22 cellular contexts compared by ENCODE assay signal in genomic region chr10:50615654-50616053, GRCh38.
"Had no signal": no experiment of that assay in that cellular context is flagged by ENCODE, and none has a peak within 500 bp of the region (broad histone marks: within the 10 kb centered on the region; RNA-seq: fewer than 3 reads in every experiment).

No MANE protein-coding gene starts in this region.

- H3K36me3 Mint-ChIP-seq: natural killer cell treated with Interleukin-12 subunit alpha and Interleukin-12 subunit beta and Interleukin-15 and Interleukin-18, amount 100 ng/mL, for 72 hours; stimulated activated effector memory CD8-positive, alpha-beta T cell treated with anti-CD3 and anti-CD28 coated beads, Interleukin-12 subunit alpha, Interleukin-12 subunit beta, amount 100 ng/mL, for 72 hours had no signal

- ATAC-seq: activated CD8-positive, alpha-beta T cell treated with anti-CD3 and anti-CD28 coated beads for 36 hours; activated T-helper 17 cell treated with anti-CD3 and anti-CD28 coated beads, Interleukin-2, amount 50 U/mL, for 72 hours; body of pancreas; foreskin keratinocyte; left colon; lower lobe of right lung; natural killer cell treated with Interleukin-12 subunit alpha and Interleukin-12 subunit beta and Interleukin-15 and Interleukin-18, amount 100 ng/mL, for 72 hours; sciatic nerve; stimulated activated effector memory CD8-positive, alpha-beta T cell treated with anti-CD3 and anti-CD28 coated beads, Interleukin-12 subunit alpha, Interleukin-12 subunit beta, amount 100 ng/mL, for 72 hours; upper lobe of right lung had no signal

- H3K4me3 Mint-ChIP-seq: activated CD4-positive, alpha-beta T cell treated with anti-CD3 and anti-CD28 coated beads, Interleukin-2, amount 10 ng/mL, durations not matched to agents 24 days and 14 days; activated CD8-positive, alpha-beta T cell treated with anti-CD3 and anti-CD28 coated beads for 36 hours; activated naive CD8-positive, alpha-beta T cell treated with anti-CD3 and anti-CD28 coated beads, Interleukin-2, amount 10 ng/mL, durations not matched to agents 7 days and 5 days; activated T-helper 17 cell treated with anti-CD3 and anti-CD28 coated beads, Interleukin-2, amount 50 U/mL, for 72 hours; natural killer cell treated with Interleukin-12 subunit alpha and Interleukin-12 subunit beta and Interleukin-15 and Interleukin-18, amount 100 ng/mL, for 72 hours; stimulated activated effector memory CD8-positive, alpha-beta T cell treated with anti-CD3 and anti-CD28 coated beads, Interleukin-12 subunit alpha, Interleukin-12 subunit beta, amount 100 ng/mL, for 72 hours had no signal

- H3K9me3 Mint-ChIP-seq: activated CD4-positive, alpha-beta T cell treated with anti-CD3 and anti-CD28 coated beads, Interleukin-2, amount 10 ng/mL, durations not matched to agents 24 days and 14 days; activated CD8-positive, alpha-beta T cell treated with anti-CD3 and anti-CD28 coated beads for 36 hours; activated naive CD8-positive, alpha-beta T cell treated with anti-CD3 and anti-CD28 coated beads, Interleukin-2, amount 10 ng/mL, durations not matched to agents 7 days and 5 days; activated T-helper 17 cell treated with anti-CD3 and anti-CD28 coated beads, Interleukin-2, amount 50 U/mL, for 72 hours; natural killer cell treated with Interleukin-12 subunit alpha and Interleukin-12 subunit beta and Interleukin-15 and Interleukin-18, amount 100 ng/mL, for 72 hours; stimulated activated effector memory CD8-positive, alpha-beta T cell treated with anti-CD3 and anti-CD28 coated beads, Interleukin-12 subunit alpha, Interleukin-12 subunit beta, amount 100 ng/mL, for 72 hours had no signal

- FAIRE-seq: colon had no signal

- H3K27ac ChIP-seq: foreskin keratinocyte, lower lobe of right lung, parathyroid adenoma, thoracic aorta, upper lobe of right lung had no signal

- DNase-seq: activated CD4-positive, alpha-beta T cell treated with anti-CD3 and anti-CD28 coated beads, Interleukin-2, amount 10 ng/mL, durations not matched to agents 24 days and 14 days; activated CD8-positive, alpha-beta T cell treated with anti-CD3 and anti-CD28 coated beads for 36 hours; activated naive CD4-positive, alpha-beta T cell; activated naive CD8-positive, alpha-beta T cell treated with anti-CD3 and anti-CD28 coated beads, Interleukin-2, amount 10 ng/mL, durations not matched to agents 7 days and 5 days; activated T-cell treated with anti-CD3 and anti-CD28 coated beads, Interleukin-2, amount 50 U/mL, for 1 hour; amygdala; body of pancreas; caudate nucleus; foreskin keratinocyte; hypothalamus; islet precursor cell; left colon; lower lobe of right lung; stimulated activated CD4-positive, alpha-beta T cell treated with anti-CD3 and anti-CD28 coated beads, Interleukin-4, amount 100 ng/mL, for 1 hour; upper lobe of right lung had no signal

- H3K27me3 Mint-ChIP-seq: activated CD4-positive, alpha-beta T cell treated with anti-CD3 and anti-CD28 coated beads, Interleukin-2, amount 10 ng/mL, durations not matched to agents 24 days and 14 days; activated CD8-positive, alpha-beta T cell treated with anti-CD3 and anti-CD28 coated beads for 36 hours; activated naive CD8-positive, alpha-beta T cell treated with anti-CD3 and anti-CD28 coated beads, Interleukin-2, amount 10 ng/mL, durations not matched to agents 7 days and 5 days; activated T-helper 17 cell treated with anti-CD3 and anti-CD28 coated beads, Interleukin-2, amount 50 U/mL, for 72 hours; natural killer cell treated with Interleukin-12 subunit alpha and Interleukin-12 subunit beta and Interleukin-15 and Interleukin-18, amount 100 ng/mL, for 72 hours had no signal

- H3K27ac Mint-ChIP-seq: activated CD4-positive, alpha-beta T cell treated with anti-CD3 and anti-CD28 coated beads, Interleukin-2, amount 10 ng/mL, durations not matched to agents 24 days and 14 days; activated CD8-positive, alpha-beta T cell treated with anti-CD3 and anti-CD28 coated beads for 36 hours; activated naive CD8-positive, alpha-beta T cell treated with anti-CD3 and anti-CD28 coated beads, Interleukin-2, amount 10 ng/mL, durations not matched to agents 7 days and 5 days; activated T-helper 17 cell treated with anti-CD3 and anti-CD28 coated beads, Interleukin-2, amount 50 U/mL, for 72 hours; natural killer cell treated with Interleukin-12 subunit alpha and Interleukin-12 subunit beta and Interleukin-15 and Interleukin-18, amount 100 ng/mL, for 72 hours; stimulated activated effector memory CD8-positive, alpha-beta T cell treated with anti-CD3 and anti-CD28 coated beads, Interleukin-12 subunit alpha, Interleukin-12 subunit beta, amount 100 ng/mL, for 72 hours had no signal
